ENCODE assay signal across 8 cellular contexts in genomic region chr16:73878616-73879015, GRCh38.
DNase-seq lines count a peak whose midpoint lies in the region; ATAC-seq, FAIRE-seq and TF ChIP-seq lines count a peak whose summit lies in the region.

No MANE protein-coding gene starts in this region.

- H4K20me1 ChIP-seq in OCI-LY7 (ENCODE audit: insufficient read depth, low read length) (no peaks in the 10 kb centered on the region), neural progenitor cell (ENCODE audit: low read depth) (no peaks in the 10 kb centered on the region)

- peak; percentile 49 to 74 for TF ChIP-seq CTCF in Caco-2 (IDR thresholded peaks at IDR 0.05; ENCODE audit: insufficient read depth in 1 of 2, low read depth in 1 of 2, low read length in 1 of 2, severe bottlenecking in 1 of 2, unreplicated experiment in 1 of 2)
- TF ChIP-seq CTCF in OCI-LY7 (conservative IDR thresholded peaks at IDR 0.05; ENCODE audit: low read length) = peak; percentile 68
- peak; percentile 36 for TF ChIP-seq CTCF in neural progenitor cell (IDR thresholded peaks at IDR 0.05)

- H3K4me1 Mint-ChIP-seq in Caco-2 (ENCODE audit: low read depth, unreplicated experiment) (no peaks in the 10 kb centered on the region), neural progenitor cell (peaks cover 56% of the 10 kb centered on the region)

- POLR2A ChIA-PET in Caco-2 (lab: Charles Lee) (no interaction called here), OCI-LY7 (lab: Charles Lee) (interaction anchor here (0.8 kb wide), 1 partner anchor 1477 kb away, joined by 5 read pairs; no protein-coding TSS in a partner anchor)

- ATAC-seq in GM21423 (IDR thresholded peaks at IDR 0.05; ENCODE audit: unreplicated experiment) (no peak), GM18868 (IDR thresholded peaks at IDR 0.05; ENCODE audit: unreplicated experiment) (no peak)

- H2AFZ ChIP-seq in OCI-LY7 (ENCODE audit: low read length) (no peak overlapping the region), neural progenitor cell (replicated peaks) (no peak overlapping the region)

- H3K4me2 ChIP-seq in OCI-LY7 (ENCODE audit: low read length) = no peak overlapping the region
- no peak overlapping the region for H3K4me2 ChIP-seq in neural progenitor cell

- H3K36me3 ChIP-seq in Caco-2 (ENCODE audit: control insufficient read depth, insufficient read depth, low read length) (no peaks in the 10 kb centered on the region), OCI-LY7 (ENCODE audit: insufficient read depth, low read length) (no peaks in the 10 kb centered on the region), neural progenitor cell (no peaks in the 10 kb centered on the region)

- DNase-seq in Caco-2 = peak in 1 of 2 experiments; percentile 50
- peak; percentile 37 for DNase-seq in HuH-7 (ENCODE audit: low spot score)
- peak; percentile 29 for DNase-seq in OCI-LY7 (ENCODE audit: low spot score)
- DNase-seq in neural progenitor cell (ENCODE audit: low spot score) = peak; percentile 27
- DNase-seq in activated naive CD4-positive, alpha-beta T cell (lab: John Stamatoyannopoulos, UW) = no peak

- H3K79me2 ChIP-seq in OCI-LY7 (ENCODE audit: insufficient read depth, low read depth, low read length) (no peaks in the 10 kb centered on the region), neural progenitor cell (ENCODE audit: low read depth) (no peaks in the 10 kb centered on the region)

- H3K36me3 Mint-ChIP-seq in Caco-2 (ENCODE audit: insufficient read depth, unreplicated experiment) (no peaks in the 10 kb centered on the region), neural progenitor cell (no peaks in the 10 kb centered on the region)

- CTCF ChIA-PET in Caco-2 (lab: Charles Lee) (interaction anchor here (0.6 to 1.2 kb wide), 9 partner anchors 13 to 1084 kb away, joined by 3 to 7 read pairs (median 4); no protein-coding TSS in a partner anchor), OCI-LY7 (lab: Charles Lee; ENCODE audit: unreplicated experiment) (interaction anchor here (0.6 kb wide), 2 partner anchors 925 to 1382 kb away, joined by 3 to 4 read pairs; no protein-coding TSS in a partner anchor)

- no peaks in the 10 kb centered on the region for H3K9me3 Mint-ChIP-seq in Caco-2 (ENCODE audit: unreplicated experiment)
- H3K9me3 Mint-ChIP-seq in neural progenitor cell = no peaks in the 10 kb centered on the region

- H3K27ac Mint-ChIP-seq in Caco-2 (ENCODE audit: unreplicated experiment) (no peak overlapping the region), neural progenitor cell (no peak overlapping the region)

- H3K27me3 Mint-ChIP-seq in Caco-2 (ENCODE audit: insufficient read depth, unreplicated experiment) (peaks cover 15% of the 10 kb centered on the region), neural progenitor cell (ENCODE audit: insufficient read depth, low read depth) (no peaks in the 10 kb centered on the region)

- H3K9me2 ChIP-seq in OCI-LY7 (ENCODE audit: insufficient read depth, low read length) = no peaks in the 10 kb centered on the region

- peak; percentile 82 for FAIRE-seq in endometrium (lab: Jason Lieb, UNC)

- H3K4me3 ChIP-seq in Caco-2 (ENCODE audit: low read depth, low read length) = no peak overlapping the region
- H3K4me3 ChIP-seq in OCI-LY7 (ENCODE audit: low read depth, low read length, poor library complexity, severe bottlenecking) = no peak overlapping the region
- no peak overlapping the region for H3K4me3 ChIP-seq in neural progenitor cell

- no peaks in the 10 kb centered on the region for H3K27me3 ChIP-seq in Caco-2 (replicated peaks; ENCODE audit: control insufficient read depth, insufficient read depth, low read length)
- no peaks in the 10 kb centered on the region for H3K27me3 ChIP-seq in neural progenitor cell

- BruUV-seq in Caco-2 (replicated peaks; lab: Mats Ljungman, UMichigan) (no TSS peak), OCI-LY7 (replicated peaks; lab: Mats Ljungman, UMichigan) (no TSS peak)

- intact Hi-C loops in Caco-2 (cut with micrococcal nuclease; ENCODE audit: unreplicated experiment) (loop anchor here (1.0 kb wide), 2 partner anchors 164 to 397 kb away; no protein-coding TSS in a partner anchor), OCI-LY7 (cut with micrococcal nuclease; ENCODE audit: unreplicated experiment) (no loop called here)

- no peak overlapping the region for H3K4me3 Mint-ChIP-seq in Caco-2 (ENCODE audit: unreplicated experiment)
- H3K4me3 Mint-ChIP-seq in neural progenitor cell = no peak overlapping the region

- H3F3A ChIP-seq in neural progenitor cell (ENCODE audit: low read depth) = no peaks in the 10 kb centered on the region

- no peak overlapping the region for H3K9ac ChIP-seq in neural progenitor cell

- H3K27ac ChIP-seq in OCI-LY7 (ENCODE audit: low read depth, low read length, poor library complexity, severe bottlenecking) (no peak overlapping the region), neural progenitor cell (no peak overlapping the region)

- H3K4me1 ChIP-seq in Caco-2 (no peaks in the 10 kb centered on the region), OCI-LY7 (ENCODE audit: insufficient read depth, low read length, poor library complexity, severe bottlenecking) (no peaks in the 10 kb centered on the region), neural progenitor cell (no peaks in the 10 kb centered on the region)

- no peaks in the 10 kb centered on the region for H3K9me3 ChIP-seq in Caco-2
- no peaks in the 10 kb centered on the region for H3K9me3 ChIP-seq in OCI-LY7 (ENCODE audit: low read length)
- no peaks in the 10 kb centered on the region for H3K9me3 ChIP-seq in neural progenitor cell (ENCODE audit: low read depth)

Comparison
In these comparisons a context has a peak if more than half of its experiments do, and no peak if none do; other contexts are left out.
1. DNase-seq: peak in HuH-7 (single experiment), OCI-LY7 (single experiment) and neural progenitor cell (single experiment); none in activated naive CD4-positive, alpha-beta T cell (0 of 4).
2. Peak in every context shown above with its lines, with median percentiles within 50 percentile points of each other: CTCF ChIP-seq.